33 cellular contexts compared by ENCODE assay signal in the genomic region with DNA sequence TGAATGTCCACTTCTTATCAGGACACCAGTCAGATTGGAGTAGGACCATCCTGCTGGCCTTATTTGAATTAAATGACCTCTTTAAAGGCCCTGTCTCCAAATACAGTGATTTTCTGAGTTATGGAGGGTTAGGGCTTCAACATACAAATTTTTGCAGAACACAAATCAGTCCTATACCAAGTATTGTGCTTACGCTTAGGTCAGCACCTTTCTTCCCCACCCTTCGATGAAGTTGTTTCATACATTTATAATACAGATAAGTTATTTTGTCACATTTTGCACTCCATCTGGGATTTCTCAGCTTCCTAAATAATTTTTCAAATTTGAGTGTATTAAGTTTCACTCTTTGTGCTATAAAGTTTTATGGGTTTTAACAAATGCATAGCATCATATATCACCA.
"Had no signal": no experiment of that assay in that cellular context is flagged by ENCODE, and none has a peak within 500 bp of the region (broad histone marks: within the 10 kb centered on the region; RNA-seq: fewer than 3 reads in every experiment).

No MANE protein-coding gene starts in this region.

- H3K27ac ChIP-seq: adrenal gland, ascending aorta, body of pancreas, brain microvascular endothelial cell, breast epithelium, cardiac muscle cell had no signal

- H3K27me3 ChIP-seq: adrenal gland, ascending aorta, body of pancreas, brain microvascular endothelial cell, breast epithelium, cardiac muscle cell had no signal

- H3K4me3 ChIP-seq: adrenal gland, ascending aorta, body of pancreas, breast epithelium, cardiac muscle cell had no signal

- FAIRE-seq: astrocyte, bronchial epithelial cell had no signal

- DNase-seq: activated effector memory CD4-positive, alpha-beta T cell treated with anti-CD3 and anti-CD28 coated beads, Interleukin-2, amount 50 U/mL, for 16 hours; activated effector memory CD4-positive, alpha-beta T cell treated with Interleukin-2 at 50 U/mL for 16 hours; activated gamma-delta T cell; activated gamma-delta T cell treated with Interleukin-2 at 50 U/mL for 16 hours; activated naive CD4-positive, alpha-beta T cell; activated naive CD4-positive, alpha-beta T cell treated with anti-CD3 and anti-CD28 coated beads for 36 hours; activated naive CD4-positive, alpha-beta T cell treated with anti-CD3 and anti-CD28 coated beads, Interleukin-2, amount 10 ng/mL, durations not matched to agents 7 days and 5 days; activated naive CD4-positive, alpha-beta T cell treated with anti-CD3 and anti-CD28 coated beads, Interleukin-2, amount 50 U/mL, for 16 hours; activated naive CD4-positive, alpha-beta T cell treated with Interleukin-2 at 50 U/mL for 16 hours; activated naive CD8-positive, alpha-beta T cell treated with anti-CD3 and anti-CD28 coated beads for 36 hours; activated naive CD8-positive, alpha-beta T cell treated with anti-CD3 and anti-CD28 coated beads, Interleukin-2, amount 10 ng/mL, durations not matched to agents 7 days and 5 days; activated naive CD8-positive, alpha-beta T cell treated with anti-CD3 and anti-CD28 coated beads, Interleukin-2, amount 50 U/mL, for 24 hours; activated T-cell treated with anti-CD3 and anti-CD28 coated beads, Interleukin-2, amount 50 U/mL, for 24 hours; activated T-cell treated with anti-CD3 and anti-CD28 coated beads, Interleukin-2, amount 50 U/mL, for 4 hours; activated T-cell treated with anti-CD3 and anti-CD28 coated beads, Interleukin-2, amount 50 U/mL, for 48 hours; activated T-cell treated with anti-CD3 and anti-CD28 coated beads, Interleukin-2, amount 50 U/mL, for 72 hours; adrenal gland; amniotic stem cell; amygdala; anterior cingulate cortex; aorta; body of pancreas; brain microvascular endothelial cell; caudate nucleus; central memory CD4-positive, alpha-beta T cell; cerebellar nuclear complex had no signal

- ATAC-seq: activated naive CD4-positive, alpha-beta T cell treated with anti-CD3 and anti-CD28 coated beads, Interleukin-2, amount 50 U/mL, for 72 hours; activated naive CD8-positive, alpha-beta T cell treated with anti-CD3 and anti-CD28 coated beads, Interleukin-2, amount 50 U/mL, for 24 hours; activated T-cell treated with anti-CD3 and anti-CD28 coated beads, Interleukin-2, amount 50 U/mL, for 4 hours; activated T-cell treated with anti-CD3 and anti-CD28 coated beads, Interleukin-2, amount 50 U/mL, for 72 hours; activated T-helper 17 cell treated with anti-CD3 and anti-CD28 coated beads, Interleukin-2, amount 50 U/mL, for 72 hours; body of pancreas had no signal

- H3K36me3 ChIP-seq: adrenal gland, ascending aorta, breast epithelium, cardiac muscle cell had no signal

- H3K4me1 ChIP-seq: adrenal gland, ascending aorta, body of pancreas, breast epithelium had no signal
